Comparison of ENCODE assay signal across 8 cellular contexts in the genomic region with DNA sequence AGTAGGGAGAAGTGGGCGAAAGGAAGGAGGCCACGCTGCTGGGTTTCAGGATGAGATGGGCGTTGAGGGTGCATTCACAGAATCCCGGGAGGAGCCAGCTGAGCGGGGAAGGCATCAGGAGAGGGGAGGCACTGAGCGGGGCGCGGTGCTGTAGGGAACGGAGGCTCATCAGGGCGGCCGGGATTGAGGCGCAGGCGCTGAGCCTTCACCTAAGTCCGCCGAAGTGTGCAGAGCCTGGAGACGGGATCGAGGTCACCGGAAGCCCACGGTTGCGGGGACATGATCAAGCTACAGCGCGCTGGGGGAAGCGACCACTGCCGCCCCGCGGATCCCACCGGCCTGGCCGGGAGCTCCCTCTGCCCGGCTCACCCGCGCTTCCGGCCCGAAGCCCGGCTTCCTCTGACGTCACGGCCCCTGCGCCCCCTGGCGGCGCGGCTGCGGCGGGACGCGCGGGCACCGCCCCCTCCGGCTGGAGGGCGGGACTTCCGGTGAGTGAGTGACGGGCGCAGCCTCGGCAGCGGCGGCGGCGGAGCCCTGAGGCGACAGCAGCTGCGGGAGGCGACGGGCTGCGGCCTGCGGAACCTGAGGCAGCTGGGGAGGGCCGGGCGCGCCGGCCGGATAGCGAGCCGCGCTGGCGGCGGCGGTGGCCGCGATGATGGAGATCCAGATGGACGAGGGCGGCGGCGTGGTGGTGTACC. TPM values are rescaled to one million over a fixed set of nuclear protein-coding genes. Genes with fewer than 3 reads are reported as not detected.
DNase-seq lines count a peak whose midpoint lies in the region; ATAC-seq, FAIRE-seq and TF ChIP-seq lines count a peak whose summit lies in the region.

A gene with protein sequence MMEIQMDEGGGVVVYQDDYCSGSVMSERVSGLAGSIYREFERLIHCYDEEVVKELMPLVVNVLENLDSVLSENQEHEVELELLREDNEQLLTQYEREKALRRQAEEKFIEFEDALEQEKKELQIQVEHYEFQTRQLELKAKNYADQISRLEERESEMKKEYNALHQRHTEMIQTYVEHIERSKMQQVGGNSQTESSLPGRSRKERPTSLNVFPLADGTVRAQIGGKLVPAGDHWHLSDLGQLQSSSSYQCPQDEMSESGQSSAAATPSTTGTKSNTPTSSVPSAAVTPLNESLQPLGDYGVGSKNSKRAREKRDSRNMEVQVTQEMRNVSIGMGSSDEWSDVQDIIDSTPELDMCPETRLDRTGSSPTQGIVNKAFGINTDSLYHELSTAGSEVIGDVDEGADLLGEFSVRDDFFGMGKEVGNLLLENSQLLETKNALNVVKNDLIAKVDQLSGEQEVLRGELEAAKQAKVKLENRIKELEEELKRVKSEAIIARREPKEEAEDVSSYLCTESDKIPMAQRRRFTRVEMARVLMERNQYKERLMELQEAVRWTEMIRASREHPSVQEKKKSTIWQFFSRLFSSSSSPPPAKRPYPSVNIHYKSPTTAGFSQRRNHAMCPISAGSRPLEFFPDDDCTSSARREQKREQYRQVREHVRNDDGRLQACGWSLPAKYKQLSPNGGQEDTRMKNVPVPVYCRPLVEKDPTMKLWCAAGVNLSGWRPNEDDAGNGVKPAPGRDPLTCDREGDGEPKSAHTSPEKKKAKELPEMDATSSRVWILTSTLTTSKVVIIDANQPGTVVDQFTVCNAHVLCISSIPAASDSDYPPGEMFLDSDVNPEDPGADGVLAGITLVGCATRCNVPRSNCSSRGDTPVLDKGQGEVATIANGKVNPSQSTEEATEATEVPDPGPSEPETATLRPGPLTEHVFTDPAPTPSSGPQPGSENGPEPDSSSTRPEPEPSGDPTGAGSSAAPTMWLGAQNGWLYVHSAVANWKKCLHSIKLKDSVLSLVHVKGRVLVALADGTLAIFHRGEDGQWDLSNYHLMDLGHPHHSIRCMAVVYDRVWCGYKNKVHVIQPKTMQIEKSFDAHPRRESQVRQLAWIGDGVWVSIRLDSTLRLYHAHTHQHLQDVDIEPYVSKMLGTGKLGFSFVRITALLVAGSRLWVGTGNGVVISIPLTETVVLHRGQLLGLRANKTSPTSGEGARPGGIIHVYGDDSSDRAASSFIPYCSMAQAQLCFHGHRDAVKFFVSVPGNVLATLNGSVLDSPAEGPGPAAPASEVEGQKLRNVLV (N-terminal part only) (plus strand): TSS at position 508 of the 698 bp plus-strand sequence. CDS start 145 bp downstream, at position 653.

- WGBS in adipose tissue, 3 donors, result 0 to 1% (median 0%) methylated on average over 65 to 79 of the region's 79 CpGs
- 0% methylated on average over 66 to 79 of the region's 79 CpGs for WGBS in heart right ventricle, 2 donors

- peak within 1 kb of the TSS; percentile 68 to 100 (median 90) for H3K4me3 ChIP-seq in heart right ventricle
- peak within 1 kb of the TSS; percentile 98 for H3K4me3 ChIP-seq in upper lobe of right lung

- H3K36me3 ChIP-seq in heart right ventricle (peaks cover 0 to 24% (median 0%) of the 10 kb centered on the region in 9 donors), upper lobe of right lung (peaks cover 15% of the 10 kb centered on the region)

- H3K4me1 Mint-ChIP-seq in T-cell (peaks cover 34 to 42% (median 39%) of the 10 kb centered on the region in 3 donors), progenitor cell of endocrine pancreas (ENCODE audit: low read depth) (peaks cover 13% of the 10 kb centered on the region)

- H3K9me3 Mint-ChIP-seq in T-cell (no peaks in the 10 kb centered on the region), progenitor cell of endocrine pancreas (ENCODE audit: low read depth) (no peaks in the 10 kb centered on the region)

- POLR2A ChIA-PET in T-cell (lab: Charles Lee), result interaction anchor here in 1 of 2 donors (0.6 to 1.1 kb wide), 2 partner anchors 11 to 327 kb away, joined by 3 read pairs; no protein-coding TSS in a partner anchor

- ATAC-seq in HG02763 (IDR thresholded peaks at IDR 0.05; ENCODE audit: unreplicated experiment) (peak; percentile 88), T-cell (replicated peaks in 1 of 4) (peak; percentile 87 to 91 (median 88)), heart right ventricle (peak; percentile 89 to 96 (median 93)), upper lobe of right lung (peak; percentile 97)

- intact Hi-C loops in heart right ventricle (cut with DNase I), result loop anchor here in 6 of 10 donors (2.0 to 10.0 kb wide), 6 partner anchors 27 to 211 kb away; a partner anchor contains a TSS
- intact Hi-C loops in upper lobe of right lung (cut with DNase I), result no loop called here

- H3K27ac Mint-ChIP-seq in T-cell, result peak within 1 kb of the TSS; percentile 97
- peak within 1 kb of the TSS; percentile 99 for H3K27ac Mint-ChIP-seq in progenitor cell of endocrine pancreas

- H3K4me3 Mint-ChIP-seq in T-cell, result peak within 1 kb of the TSS; percentile 98 to 99 (median 99)
- peak within 1 kb of the TSS; percentile 99 for H3K4me3 Mint-ChIP-seq in progenitor cell of endocrine pancreas (ENCODE audit: low read depth)

- TF ChIP-seq CTCF in heart right ventricle (IDR thresholded peaks at IDR 0.05) (peak; percentile 89 to 99 (median 98)), progenitor cell of endocrine pancreas (IDR thresholded peaks at IDR 0.05; ENCODE audit: unreplicated experiment) (peak; percentile 98), upper lobe of right lung (IDR thresholded peaks at IDR 0.05) (peak; percentile 93)

- FAIRE-seq in GM12891 (lab: Jason Lieb, UNC), result peak; percentile 99

- H3K4me1 ChIP-seq in heart right ventricle, result peaks cover 17 to 49% (median 36%) of the 10 kb centered on the region in 9 donors
- peaks cover 23% of the 10 kb centered on the region for H3K4me1 ChIP-seq in upper lobe of right lung

- H3K27ac ChIP-seq in adipose tissue (ENCODE audit: low read depth, low read length) (no peak within 1 kb of the TSS), heart right ventricle (peak within 1 kb of the TSS; percentile 80 to 98 (median 94)), upper lobe of right lung (peak within 1 kb of the TSS; percentile 94)

- H3K27me3 Mint-ChIP-seq in T-cell (no peaks in the 10 kb centered on the region), progenitor cell of endocrine pancreas (no peaks in the 10 kb centered on the region)

- CTCF ChIA-PET in T-cell (lab: Charles Lee), result interaction anchor here in 1 of 2 donors (0.6 to 2.9 kb wide), 11 partner anchors 15 to 1161 kb away, joined by 3 to 16 read pairs (median 4); a partner anchor contains a TSS

- peak; percentile 92 for TF ChIP-seq POLR2A in GM12891 (IDR thresholded peaks at IDR 0.05; ENCODE audit: low read depth, low read length)

- peak; percentile 95 for DNase-seq in GM12891 (ENCODE audit: insufficient read length, low spot score)
- peak; percentile 94 to 98 (median 95) for DNase-seq in NCI-H1417 (lab: John Stamatoyannopoulos, UW)
- peak; percentile 80 to 99 (median 91) for DNase-seq in T-cell
- peak; percentile 87 to 95 for DNase-seq in heart right ventricle
- DNase-seq in progenitor cell of endocrine pancreas (ENCODE audit: low spot score, unreplicated experiment), result peak; percentile 96
- DNase-seq in upper lobe of right lung, result peak; percentile 96

- H3K9me3 ChIP-seq in heart right ventricle (no peaks in the 10 kb centered on the region), upper lobe of right lung (no peaks in the 10 kb centered on the region)

- H3K36me3 Mint-ChIP-seq in T-cell (no peaks in the 10 kb centered on the region), progenitor cell of endocrine pancreas (ENCODE audit: insufficient read depth) (peaks cover 8% of the 10 kb centered on the region)

- no peaks in the 10 kb centered on the region for H3K27me3 ChIP-seq in heart right ventricle
- H3K27me3 ChIP-seq in upper lobe of right lung, result no peaks in the 10 kb centered on the region

TF ChIP-seq in GM12891, 5 proteins besides CTCF, POLR2A, EP300 and RAD21:
- TF ChIP-seq SPI1 (IDR thresholded peaks at IDR 0.05; ENCODE audit: low read depth, low read length) (no peak), POU2F2 (IDR thresholded peaks at IDR 0.05; ENCODE audit: low read depth, low read length) (peak; percentile 65; the same call in 1 of the 2 replicates), TAF1 (IDR thresholded peaks at IDR 0.05; ENCODE audit: low read depth, low read length) (no peak; the same call in 1 of the 2 replicates), PAX5 (IDR thresholded peaks at IDR 0.05; ENCODE audit: insufficient read depth, low read length, severe bottlenecking) (no peak), POLR2AphosphoS5 (IDR thresholded peaks at IDR 0.05; ENCODE audit: low read depth, low read length) (peak; percentile 88)
TF ChIP-seq in GM12891: peak in this region for 2.

RNA-seq across cellular contexts. Expression of the gene that starts here (rescaled TPM):
- 70.3 TPM for polyA plus RNA-seq in GM12891 (2012; ENCODE audit: low read depth, missing spikeins)
- total RNA-seq in T-cell (100 to 1,000 TPM; 216 to 309 (median 290) TPM), heart right ventricle (10 to 100 TPM; 61.3 to 96.0 (median 71.7) TPM), progenitor cell of endocrine pancreas (153 and 157 TPM in 2 replicates), upper lobe of right lung (77.3 TPM)
- polyA plus RNA-seq in adipose tissue (10 to 100 TPM; 34.6 to 60.5 (median 43.7) TPM), heart right ventricle (100 to 1,000 TPM in 1 of 2 donors, 10 to 100 TPM in 1; 31.2 to 126 TPM)
